ENCODE assay signal across 23 cellular contexts in genomic region chr4:81093720-81094401, GRCh38.
DNase-seq lines count a peak whose midpoint lies in the region; FAIRE-seq and TF ChIP-seq lines count a peak whose summit lies in the region.
"Had no signal": no experiment of that assay in that cellular context is flagged by ENCODE, and none has a peak within 500 bp of the region (broad histone marks: within the 10 kb centered on the region; RNA-seq: fewer than 3 reads in every experiment).

No MANE protein-coding gene starts in this region.

- H3K27ac ChIP-seq in cardiac muscle cell: peak overlapping the region; percentile 2
- peak overlapping the region; percentile 67 for H3K27ac ChIP-seq in SK-N-MC
- peak overlapping the region; percentile 64 to 65 for H3K27ac ChIP-seq in right atrium auricular region
- no peak overlapping the region for H3K27ac ChIP-seq in spleen
- H3K27ac ChIP-seq: BLaER1 treated with 17β-estradiol and CSF1 and Interleukin-3, amounts not matched to agents 10 nM and 100 nM; C4-2B had no signal

- peak; percentile 9 for FAIRE-seq in GM12892 (lab: Jason Lieb, UNC)
- FAIRE-seq: A204.1, D721Med, G401.6, GM12878, GM19239 had no signal

- no peaks in the 10 kb centered on the region for H3K9me3 ChIP-seq in cardiac muscle cell (ENCODE audit: low read depth)
- no peaks in the 10 kb centered on the region; the same call in 1 of the 2 replicates for H3K9me3 ChIP-seq in SK-N-MC (ENCODE audit: low read depth, low read length)
- H3K9me3 ChIP-seq in right atrium auricular region: no peaks in the 10 kb centered on the region
- no peaks in the 10 kb centered on the region for H3K9me3 ChIP-seq in spleen
- H3K9me3 ChIP-seq: Caco-2 had no signal

- intact Hi-C loops in cardiac septum (cut with DNase I) (no loop called here), spleen (cut with DNase I; ENCODE audit: low total_unique reads) (no loop called here)

- H3K36me3 ChIP-seq in cardiac muscle cell: no peaks in the 10 kb centered on the region
- H3K36me3 ChIP-seq in SK-N-MC (ENCODE audit: insufficient read depth, low read length): no peaks in the 10 kb centered on the region
- H3K36me3 ChIP-seq in right atrium auricular region: no peaks in the 10 kb centered on the region
- no peaks in the 10 kb centered on the region for H3K36me3 ChIP-seq in spleen
- H3K36me3 ChIP-seq: BLaER1 treated with 17β-estradiol and CSF1 and Interleukin-3, amounts not matched to agents 10 nM and 100 nM had no signal

- WGBS in spleen, 5 donors: 77 to 88% (median 83%) methylated on average over 2 of the region's 2 CpGs

- DNase-seq in cardiac muscle cell (ENCODE audit: low read depth in 1 of 2, low spot score in 1 of 2) (no peak), cardiac septum (ENCODE audit: low spot score) (no peak), GM12892 (ENCODE audit: insufficient read length) (no peak), SK-N-MC (ENCODE audit: low read depth, low spot score) (no peak), right atrium auricular region (ENCODE audit: low spot score) (no peak), GM10248 (ENCODE audit: extremely low spot score) (no peak), spleen (no peak)
- DNase-seq: 8988T; ACHN; AML-193; Caco-2; Calu3; CD4-positive, alpha-beta T cell; CD8-positive, alpha-beta T cell; DMS79 treated with DMSO at 0.1 percent for 48 hours; GF-D8 had no signal

- TF ChIP-seq CTCF in cardiac muscle cell (IDR thresholded peaks at IDR 0.05; ENCODE audit: low read depth, low read length) (no peak), right atrium auricular region (IDR thresholded peaks at IDR 0.05) (no peak), GM10248 (IDR thresholded peaks at IDR 0.05; ENCODE audit: control extremely low read depth, extremely low read depth, low read depth, missing control alignments) (no peak), spleen (IDR thresholded peaks at IDR 0.05 in 8 of 11, conservative IDR thresholded peaks at IDR 0.05 in 3 of 11) (no peak)

- H3K4me1 ChIP-seq in cardiac muscle cell (ENCODE audit: low read depth) (peaks cover 20% of the 10 kb centered on the region), right atrium auricular region (peaks cover 0 to 8% of the 10 kb centered on the region in 2 donors), spleen (no peaks in the 10 kb centered on the region)
- H3K4me1 ChIP-seq: BLaER1 treated with 17β-estradiol and CSF1 and Interleukin-3, amounts not matched to agents 10 nM and 100 nM; Caco-2 had no signal

- H3K9ac ChIP-seq in SK-N-MC (ENCODE audit: insufficient read length): no peak overlapping the region
- H3K9ac ChIP-seq: BLaER1 treated with 17β-estradiol and CSF1 and Interleukin-3, amounts not matched to agents 10 nM and 100 nM had no signal

- CTCF ChIA-PET in GM10248 (lab: Yijun Ruan, JAX): interaction anchor here (0.7 to 1.4 kb wide), 2 partner anchors 21 to 24 kb away, joined by 3 to 4 read pairs; no protein-coding TSS in a partner anchor

- POLR2A ChIA-PET in GM10248 (lab: Yijun Ruan, JAX): no interaction called here

- TF ChIP-seq POLR2A in GM12892 (IDR thresholded peaks at IDR 0.05; ENCODE audit: low read depth, low read length) (no peak), spleen (IDR thresholded peaks at IDR 0.05) (no peak)

- H3K27me3 ChIP-seq in cardiac muscle cell (no peaks in the 10 kb centered on the region), right atrium auricular region (no peaks in the 10 kb centered on the region), spleen (replicated peaks in 1 of 7) (no peaks in the 10 kb centered on the region)
- H3K27me3 ChIP-seq: BLaER1 treated with 17β-estradiol and CSF1 and Interleukin-3, amounts not matched to agents 10 nM and 100 nM had no signal

- H3K4me3 ChIP-seq in cardiac muscle cell (no peak overlapping the region), SK-N-MC (no peak overlapping the region), right atrium auricular region (no peak overlapping the region), spleen (no peak overlapping the region)
- H3K4me3 ChIP-seq: BLaER1 treated with 17β-estradiol and CSF1 and Interleukin-3, amounts not matched to agents 10 nM and 100 nM; GM12878 had no signal

Comparison
In these comparisons a context has a peak if more than half of its experiments do, and no peak if none do; other contexts are left out.
1. H3K27ac ChIP-seq: peak in cardiac muscle cell (single experiment), SK-N-MC (single experiment) and right atrium auricular region (2 of 2); none in spleen (0 of 8).